In the genomic region with DNA sequence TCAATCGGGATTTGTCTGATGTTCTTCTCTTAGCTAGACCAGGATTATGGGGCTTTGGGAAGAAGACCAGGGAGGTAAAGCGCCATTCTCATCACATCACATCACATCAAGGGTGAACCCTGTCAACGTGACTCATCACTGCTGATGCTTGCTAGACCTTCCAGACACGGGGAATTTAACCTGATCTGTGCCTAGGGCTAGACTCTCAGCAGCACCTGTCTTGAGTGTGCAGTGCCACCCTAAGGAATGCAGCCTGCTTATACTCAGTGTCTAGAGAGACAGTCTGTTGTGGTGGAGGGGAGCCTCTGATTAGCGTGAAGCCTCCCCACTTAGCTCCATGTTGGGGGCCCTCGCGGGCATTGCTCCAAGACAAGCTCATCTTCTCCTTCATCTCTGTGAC, we compare ENCODE assay signal across 26 cellular contexts.
"Had no signal": no experiment of that assay in that cellular context is flagged by ENCODE, and none has a peak within 500 bp of the region (broad histone marks: within the 10 kb centered on the region; RNA-seq: fewer than 3 reads in every experiment).

No MANE protein-coding gene starts in this region.

- H3K36me3 ChIP-seq: heart right ventricle, left ventricle myocardium inferior, lower lobe of right lung, neutrophil, right lobe of liver, spleen, stomach, thoracic aorta, transverse colon had no signal

- H3K27me3 Mint-ChIP-seq: dendritic cell treated with granulocyte-macrophage colony-stimulating factor and Interleukin-4, amounts not matched to agents 40 ng/mL and 50 ng/mL, for 4 days had no signal

- H3K36me3 Mint-ChIP-seq: naive B cell; stimulated activated memory B cell treated with anti-CD40 and anti-IgM and Interleukin-4, amounts not matched to agents 10 μg/mL and 1 μg/mL and 100 μg/mL, for 72 hours had no signal

- FAIRE-seq: colon, kidney had no signal

- H3K9me3 Mint-ChIP-seq: dendritic cell treated with granulocyte-macrophage colony-stimulating factor and Interleukin-4, amounts not matched to agents 40 ng/mL and 50 ng/mL, for 4 days; effector memory CD8-positive, alpha-beta T cell; naive B cell; nephron progenitor cell; stimulated activated memory B cell treated with anti-CD40 and anti-IgM and Interleukin-4, amounts not matched to agents 10 μg/mL and 1 μg/mL and 100 μg/mL, for 72 hours had no signal

- H3K4me1 ChIP-seq: heart right ventricle, left ventricle myocardium inferior, lower lobe of right lung, psoas muscle, stomach, transverse colon had no signal

- H3K9me3 ChIP-seq: heart right ventricle, left ventricle myocardium inferior, lower lobe of right lung, neutrophil, psoas muscle, right lobe of liver, spleen, stomach, thoracic aorta, transverse colon had no signal

- H3K4me3 ChIP-seq: heart right ventricle, left ventricle myocardium inferior, lower lobe of right lung, psoas muscle, right lobe of liver, spleen, stomach, thoracic aorta, transverse colon had no signal

- ATAC-seq: effector memory CD8-positive, alpha-beta T cell; heart right ventricle; left cardiac atrium; lower lobe of right lung; psoas muscle; right lobe of liver; stimulated activated memory B cell treated with anti-CD40 and anti-IgM and Interleukin-4, amounts not matched to agents 10 μg/mL and 1 μg/mL and 100 μg/mL, for 72 hours had no signal

- H3K4me3 Mint-ChIP-seq: dendritic cell treated with granulocyte-macrophage colony-stimulating factor and Interleukin-4, amounts not matched to agents 40 ng/mL and 50 ng/mL, for 4 days; effector memory CD8-positive, alpha-beta T cell; naive B cell; nephron progenitor cell; stimulated activated memory B cell treated with anti-CD40 and anti-IgM and Interleukin-4, amounts not matched to agents 10 μg/mL and 1 μg/mL and 100 μg/mL, for 72 hours had no signal

- DNase-seq: cerebellar nuclear complex; effector memory CD8-positive, alpha-beta T cell; foreskin melanocyte; heart right ventricle; kidney; left cardiac atrium; left ventricle myocardium inferior; lower lobe of right lung; mesenchymal stem cell; naive B cell; nephron progenitor cell; psoas muscle; retina; right lobe of liver; spleen; stimulated activated CD4-positive, alpha-beta T cell treated with anti-CD3 and anti-CD28 coated beads, Interleukin-15, amount 100 ng/mL, for 24 hours; stimulated activated CD4-positive, alpha-beta T cell treated with anti-CD3 and anti-CD28 coated beads, Interleukin-1b, Interleukin-23, amount 100 ng/mL, for 48 hours; stimulated activated CD4-positive, alpha-beta T cell treated with anti-CD3 and anti-CD28 coated beads, Interleukin-4, amount 100 ng/mL, for 24 hours; stomach; substantia nigra; transverse colon had no signal

- H3K27ac ChIP-seq: heart right ventricle, left ventricle myocardium inferior, lower lobe of right lung, neutrophil, psoas muscle, right lobe of liver, spleen, stomach, thoracic aorta, transverse colon had no signal

- H3K4me1 Mint-ChIP-seq: naive B cell; stimulated activated memory B cell treated with anti-CD40 and anti-IgM and Interleukin-4, amounts not matched to agents 10 μg/mL and 1 μg/mL and 100 μg/mL, for 72 hours had no signal

- H3K27me3 ChIP-seq: neutrophil, right lobe of liver, spleen, stomach, transverse colon had no signal

- H3K27ac Mint-ChIP-seq: dendritic cell treated with granulocyte-macrophage colony-stimulating factor and Interleukin-4, amounts not matched to agents 40 ng/mL and 50 ng/mL, for 4 days; naive B cell; nephron progenitor cell; stimulated activated memory B cell treated with anti-CD40 and anti-IgM and Interleukin-4, amounts not matched to agents 10 μg/mL and 1 μg/mL and 100 μg/mL, for 72 hours had no signal
